In genomic region chr1:103525114-103525606, GRCh38 we compare ENCODE assay signal across 8 cellular contexts. TPM values are rescaled to one million over a fixed set of nuclear protein-coding genes. Genes with fewer than 3 reads are reported as not detected.
A peak's percentile ranks its signal among the peaks of the same experiment; 100 is the strongest.
DNase-seq lines count a peak whose midpoint lies in the region; ATAC-seq and TF ChIP-seq lines count a peak whose summit lies in the region.

No MANE protein-coding gene starts in this region.

- CTCF ChIA-PET in MCF 10A (lab: Yijun Ruan, JAX), result interaction anchor here (0.8 to 1.9 kb wide), 3 partner anchors 9 to 11 kb away, joined by 4 to 9 read pairs (median 4); no protein-coding TSS in a partner anchor

- no peaks in the 10 kb centered on the region for H3K9me3 Mint-ChIP-seq in MCF 10A (ENCODE audit: unreplicated experiment)
- no peaks in the 10 kb centered on the region for H3K9me3 Mint-ChIP-seq in stimulated activated effector memory CD8-positive, alpha-beta T cell treated with anti-CD3 and anti-CD28 coated beads, Interleukin-12 subunit alpha, Interleukin-12 subunit beta, amount 100 ng/mL, for 72 hours

- TF ChIP-seq CTCF in MCF 10A (IDR thresholded peaks at IDR 0.05; ENCODE audit: unreplicated experiment), result no peak

- ATAC-seq in GM19397 (IDR thresholded peaks at IDR 0.05; ENCODE audit: unreplicated experiment) (peak; percentile 56), HG03342 (IDR thresholded peaks at IDR 0.05; ENCODE audit: unreplicated experiment) (peak; percentile 52)
- peak; percentile 54 for ATAC-seq in stimulated activated effector memory CD8-positive, alpha-beta T cell treated with anti-CD3 and anti-CD28 coated beads, Interleukin-12 subunit alpha, Interleukin-12 subunit beta, amount 100 ng/mL, for 72 hours

- POLR2A ChIA-PET in MCF 10A (lab: Yijun Ruan, JAX), result interaction anchor here (1.2 to 2.1 kb wide), 2 partner anchors 10 to 38 kb away, joined by 4 to 14 read pairs; no protein-coding TSS in a partner anchor

- H3K27me3 ChIP-seq in NT2/D1 (ENCODE audit: insufficient read depth, insufficient read length), result no peaks in the 10 kb centered on the region

- H3K27me3 Mint-ChIP-seq in MCF 10A (ENCODE audit: insufficient read depth, unreplicated experiment), result no peaks in the 10 kb centered on the region

- intact Hi-C loops in MCF 10A (cut with micrococcal nuclease), result no loop called here

- H3K4me3 ChIP-seq in NT2/D1 (ENCODE audit: insufficient read length, low read depth), result no peak overlapping the region

- H3K4me1 ChIP-seq in NT2/D1 (ENCODE audit: insufficient read depth, insufficient read length), result no peaks in the 10 kb centered on the region

- H3K9me3 ChIP-seq in NT2/D1 (ENCODE audit: insufficient read depth, low read length), result peaks cover 7% of the 10 kb centered on the region; the same call in 1 of the 2 replicates

- peak overlapping the region; percentile 98 for H3K27ac Mint-ChIP-seq in MCF 10A (ENCODE audit: low read depth, unreplicated experiment)
- peak overlapping the region; percentile 97 for H3K27ac Mint-ChIP-seq in stimulated activated effector memory CD8-positive, alpha-beta T cell treated with anti-CD3 and anti-CD28 coated beads, Interleukin-12 subunit alpha, Interleukin-12 subunit beta, amount 100 ng/mL, for 72 hours

- no TSS peak for BruUV-seq in MCF 10A (replicated peaks; lab: Mats Ljungman, UMichigan)

- peaks cover 22% of the 10 kb centered on the region for H3K36me3 ChIP-seq in NT2/D1 (ENCODE audit: insufficient read depth, insufficient read length, low read length)

- H3K4me3 Mint-ChIP-seq in MCF 10A (ENCODE audit: unreplicated experiment), result peak overlapping the region; percentile 99
- H3K4me3 Mint-ChIP-seq in stimulated activated effector memory CD8-positive, alpha-beta T cell treated with anti-CD3 and anti-CD28 coated beads, Interleukin-12 subunit alpha, Interleukin-12 subunit beta, amount 100 ng/mL, for 72 hours, result peak overlapping the region; percentile 96

- DNase-seq in DMS53 (lab: John Stamatoyannopoulos, UW) (peak; percentile 93), NT2/D1 (ENCODE audit: low read depth, low spot score) (peak; percentile 28), MCF 10A (ENCODE audit: unreplicated experiment) (peak; percentile 62), inferior parietal cortex (ENCODE audit: extremely low spot score) (peak; percentile 30), activated gamma-delta T cell treated with Interleukin-2 at 50 U/mL for 16 hours (no peak)
- no peak for DNase-seq in stimulated activated effector memory CD8-positive, alpha-beta T cell treated with anti-CD3 and anti-CD28 coated beads, Interleukin-12 subunit alpha, Interleukin-12 subunit beta, amount 100 ng/mL, for 72 hours (ENCODE audit: low spot score in 2 of 2)

- no peak overlapping the region for H3K9ac ChIP-seq in NT2/D1 (ENCODE audit: insufficient read length, low read depth)

- peaks cover 21% of the 10 kb centered on the region for H3K4me1 Mint-ChIP-seq in MCF 10A (ENCODE audit: insufficient read depth, unreplicated experiment)
- peaks cover 32% of the 10 kb centered on the region for H3K4me1 Mint-ChIP-seq in stimulated activated effector memory CD8-positive, alpha-beta T cell treated with anti-CD3 and anti-CD28 coated beads, Interleukin-12 subunit alpha, Interleukin-12 subunit beta, amount 100 ng/mL, for 72 hours

- H3K36me3 Mint-ChIP-seq in MCF 10A (ENCODE audit: insufficient read depth, unreplicated experiment), result peaks cover 33% of the 10 kb centered on the region
- peaks cover 43% of the 10 kb centered on the region for H3K36me3 Mint-ChIP-seq in stimulated activated effector memory CD8-positive, alpha-beta T cell treated with anti-CD3 and anti-CD28 coated beads, Interleukin-12 subunit alpha, Interleukin-12 subunit beta, amount 100 ng/mL, for 72 hours

RNA-seq across cellular contexts. Expression of gene RNPC3, which starts 0.3 kb away (rescaled TPM):
- 18.7 and 22.2 TPM in 2 replicates for total RNA-seq in MCF 10A (2022)

RNA-seq across cellular contexts. Expression of gene AMY2B, which starts 46.2 kb away (rescaled TPM):
- 10.8 and 14.5 TPM in 2 replicates for total RNA-seq in MCF 10A (2022)

Comparison
In these comparisons a context has a peak if more than half of its experiments do, and no peak if none do; other contexts are left out.
1. DNase-seq: peak in DMS53 (single experiment), NT2/D1 (single experiment), MCF 10A (single experiment) and inferior parietal cortex (single experiment); none in stimulated activated effector memory CD8-positive, alpha-beta T cell treated with anti-CD3 and anti-CD28 coated beads, Interleukin-12 subunit alpha, Interleukin-12 subunit beta, amount 100 ng/mL, for 72 hours (0 of 2) and activated gamma-delta T cell treated with Interleukin-2 at 50 U/mL for 16 hours (single experiment).
2. Peak in every context shown above with its lines, with median percentiles within 50 percentile points of each other: ATAC-seq.